In the genomic region with DNA sequence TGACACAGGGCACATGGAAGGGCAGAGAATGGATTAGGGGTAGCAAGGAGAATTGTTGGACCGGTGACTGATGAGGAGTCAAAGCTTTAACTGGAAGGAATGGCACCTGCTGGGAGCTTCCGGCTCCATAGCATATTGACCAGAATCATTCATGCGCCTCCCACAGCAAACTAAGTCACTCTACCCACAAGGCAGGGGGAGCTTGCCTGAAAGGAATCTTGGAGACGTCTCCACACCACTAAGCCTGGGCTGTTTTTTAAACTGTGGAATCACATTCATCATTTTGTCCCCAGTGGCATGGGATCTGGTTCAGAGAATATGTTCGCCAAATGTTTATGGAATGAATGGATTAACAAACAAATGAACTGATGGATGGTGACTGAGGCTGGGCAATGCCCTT, we compare ENCODE assay signal across 15 cellular contexts. TPM values are rescaled to one million over a fixed set of nuclear protein-coding genes. Genes with fewer than 3 reads are reported as not detected.
A peak's percentile ranks its signal among the peaks of the same experiment; 100 is the strongest.
DNase-seq lines count a peak whose midpoint lies in the region; ATAC-seq and TF ChIP-seq lines count a peak whose summit lies in the region.
"Had no signal": no experiment of that assay in that cellular context is flagged by ENCODE, and none has a peak within 500 bp of the region (broad histone marks: within the 10 kb centered on the region; RNA-seq: fewer than 3 reads in every experiment).

No MANE protein-coding gene starts in this region.

- H3K4ac ChIP-seq in mesenchymal stem cell (ENCODE audit: low read depth in 1 of 2, low read length in 2 of 2): no peak overlapping the region

- H3K27me3 ChIP-seq in GM23338 (ENCODE audit: insufficient read depth) (no peaks in the 10 kb centered on the region), ascending aorta (no peaks in the 10 kb centered on the region), mesenchymal stem cell (ENCODE audit: control insufficient read depth in 1 of 2, insufficient read depth in 1 of 2, low read length in 2 of 2) (no peaks in the 10 kb centered on the region), vagina (no peaks in the 10 kb centered on the region)
- peaks cover 9% of the 10 kb centered on the region for H3K27me3 ChIP-seq in CD4-positive, alpha-beta T cell (ENCODE audit: control insufficient read depth, insufficient read depth, low read length)

- no peak for ATAC-seq in GM23338
- ATAC-seq in GM18907 (IDR thresholded peaks at IDR 0.05; ENCODE audit: unreplicated experiment): no peak
- no peak for ATAC-seq in GM21576 (IDR thresholded peaks at IDR 0.05; ENCODE audit: unreplicated experiment)
- no peak for ATAC-seq in CD4-positive, alpha-beta T cell (ENCODE audit: poor library complexity)
- ATAC-seq: GM12878, Panc1 had no signal

- no peak overlapping the region for H3K14ac ChIP-seq in mesenchymal stem cell (ENCODE audit: low read length in 2 of 2)

- TF ChIP-seq POLR2A in vagina (IDR thresholded peaks at IDR 0.05): no peak

- no peak overlapping the region for H2BK12ac ChIP-seq in mesenchymal stem cell (ENCODE audit: low read length in 2 of 2)

- no peaks in the 10 kb centered on the region for H3K79me2 ChIP-seq in GM23338 (replicated peaks; ENCODE audit: insufficient read depth)

- POLR2A ChIA-PET in CD4-positive, alpha-beta T cell (lab: Charles Lee): no interaction called here

- H4K8ac ChIP-seq in mesenchymal stem cell (ENCODE audit: low read length): no peak overlapping the region

- no peaks in the 10 kb centered on the region for H3F3A ChIP-seq in GM23338 (replicated peaks; ENCODE audit: low read depth)

- peaks cover 7% of the 10 kb centered on the region; the same call in 1 of the 2 replicates for H3K9me2 ChIP-seq in GM23338 (ENCODE audit: insufficient read depth)
- H3K9me2 ChIP-seq: SK-N-SH had no signal

- no peak overlapping the region for H3K27ac Mint-ChIP-seq in GM23338
- H3K27ac Mint-ChIP-seq in CD4-positive, alpha-beta T cell: no peak overlapping the region
- H3K27ac Mint-ChIP-seq: IgD-negative memory B cell had no signal

- peaks cover 15% of the 10 kb centered on the region for H3K27me3 Mint-ChIP-seq in GM23338 (ENCODE audit: insufficient read depth, low read depth, poor library complexity)
- H3K27me3 Mint-ChIP-seq in CD4-positive, alpha-beta T cell: peaks cover 45% of the 10 kb centered on the region

- WGBS in mesenchymal stem cell: 98% methylated on average over 5 of the region's 5 CpGs

- TF ChIP-seq CTCF in GM23338 (conservative IDR thresholded peaks at IDR 0.05; ENCODE audit: low read depth in 2 of 2): no peak
- no peak for TF ChIP-seq CTCF in ascending aorta (IDR thresholded peaks at IDR 0.05)
- no peak for TF ChIP-seq CTCF in vagina (IDR thresholded peaks at IDR 0.05)
- TF ChIP-seq CTCF in CD4-positive, alpha-beta T cell (IDR thresholded peaks at IDR 0.05): no peak

- no peak for DNase-seq in GM23338 (ENCODE audit: low spot score)
- DNase-seq in ascending aorta (ENCODE audit: low spot score in 2 of 2): peak in 1 of 2 donors; percentile 18
- no peak for DNase-seq in mesenchymal stem cell
- no peak for DNase-seq in vagina (ENCODE audit: extremely low spot score in 2 of 2)
- DNase-seq in CD4-positive, alpha-beta T cell: no peak
- DNase-seq: NCI-H2029, NCI-H510A, NCI-H82, Right ventricle myocardium superior, SK-N-SH had no signal

- H2AK5ac ChIP-seq in mesenchymal stem cell (ENCODE audit: low read length, severe bottlenecking): peak overlapping the region; percentile 58

- intact Hi-C loops in ascending aorta (cut with DNase I) (loop anchor here (5.0 kb wide), 2 partner anchors 48 to 137 kb away; no protein-coding TSS in a partner anchor), vagina (cut with DNase I) (no loop called here)
- intact Hi-C loops in CD4-positive, alpha-beta T cell (cut with DNase I, micrococcal nuclease): no loop called here

- CTCF ChIA-PET in CD4-positive, alpha-beta T cell (lab: Charles Lee): no interaction called here

- no peak overlapping the region for H3K9ac ChIP-seq in mesenchymal stem cell (ENCODE audit: low read length)
- H3K9ac ChIP-seq: SK-N-SH had no signal

- H3K18ac ChIP-seq in mesenchymal stem cell (ENCODE audit: low read depth in 1 of 2, low read length in 2 of 2): no peak overlapping the region

- H3K4me1 Mint-ChIP-seq in GM23338: peaks cover 11% of the 10 kb centered on the region
- H3K4me1 Mint-ChIP-seq in CD4-positive, alpha-beta T cell (ENCODE audit: low read depth): no peaks in the 10 kb centered on the region

- H3K4me3 ChIP-seq in GM23338 (no peak overlapping the region), ascending aorta (no peak overlapping the region), mesenchymal stem cell (ENCODE audit: insufficient read depth in 1 of 2, low read depth in 1 of 2, low read length in 2 of 2) (no peak overlapping the region), vagina (no peak overlapping the region)
- H3K4me3 ChIP-seq: GM12878 had no signal

- no peak overlapping the region for H3K4me2 ChIP-seq in GM23338
- no peak overlapping the region for H3K4me2 ChIP-seq in mesenchymal stem cell (ENCODE audit: low read length, poor library complexity, severe bottlenecking)
- H3K4me2 ChIP-seq: SK-N-SH had no signal

- H2BK15ac ChIP-seq in mesenchymal stem cell (ENCODE audit: low read depth, poor library complexity, severe bottlenecking): no peak overlapping the region

- 0 out of 3 replicates have a peak, but pooled peaks cover 2% of the 10 kb centered on the region for H3K9me3 Mint-ChIP-seq in GM23338
- no peaks in the 10 kb centered on the region for H3K9me3 Mint-ChIP-seq in CD4-positive, alpha-beta T cell

- H3K4me1 ChIP-seq in GM23338 (ENCODE audit: insufficient read depth) (peaks cover 4% of the 10 kb centered on the region; the same call in 1 of the 2 replicates), ascending aorta (peaks cover 15 to 43% of the 10 kb centered on the region in 2 donors), mesenchymal stem cell (ENCODE audit: control insufficient read depth, insufficient read depth, low read depth, low read length) (peaks cover 47% of the 10 kb centered on the region), vagina (peaks cover 49% of the 10 kb centered on the region)

- no peak overlapping the region for H4K91ac ChIP-seq in mesenchymal stem cell (ENCODE audit: low read length)

- H3K23ac ChIP-seq in mesenchymal stem cell (ENCODE audit: low read length in 2 of 2): no peak overlapping the region

- H2AFZ ChIP-seq in GM23338 (peak overlapping the region; percentile 6; the same call in 1 of the 2 replicates), mesenchymal stem cell (ENCODE audit: low read depth, low read length) (no peak overlapping the region)

- H3K36me3 Mint-ChIP-seq in GM23338 (ENCODE audit: low read depth): no peaks in the 10 kb centered on the region
- no peaks in the 10 kb centered on the region for H3K36me3 Mint-ChIP-seq in CD4-positive, alpha-beta T cell (ENCODE audit: low read depth)
- H3K36me3 Mint-ChIP-seq: IgD-negative memory B cell had no signal

- no peak overlapping the region for H2BK120ac ChIP-seq in mesenchymal stem cell (ENCODE audit: low read depth, low read length)

- no peaks in the 10 kb centered on the region for H3K9me3 ChIP-seq in ascending aorta
- peaks cover 3% of the 10 kb centered on the region for H3K9me3 ChIP-seq in mesenchymal stem cell (ENCODE audit: control insufficient read depth, low read length)
- no peaks in the 10 kb centered on the region for H3K9me3 ChIP-seq in vagina
- H3K9me3 ChIP-seq in CD4-positive, alpha-beta T cell (ENCODE audit: control insufficient read depth, low read length): no peaks in the 10 kb centered on the region
- H3K9me3 ChIP-seq: SK-N-SH had no signal

- H3K4me3 Mint-ChIP-seq in GM23338: no peak overlapping the region
- H3K4me3 Mint-ChIP-seq in CD4-positive, alpha-beta T cell: no peak overlapping the region
- H3K4me3 Mint-ChIP-seq: IgD-negative memory B cell had no signal

- peak overlapping the region; percentile 20 for H2BK5ac ChIP-seq in mesenchymal stem cell (ENCODE audit: low read depth, low read length, poor library complexity, severe bottlenecking)

- H4K20me1 ChIP-seq in GM23338 (replicated peaks; ENCODE audit: insufficient read depth): no peaks in the 10 kb centered on the region

- H3K27ac ChIP-seq in GM23338 (ENCODE audit: low read depth): no peak overlapping the region
- H3K27ac ChIP-seq in ascending aorta: peak overlapping the region; percentile 44 to 93
- H3K27ac ChIP-seq in mesenchymal stem cell (ENCODE audit: low read length, poor library complexity, severe bottlenecking): peak overlapping the region; percentile 96
- H3K27ac ChIP-seq in vagina: peak overlapping the region; percentile 82
- H3K27ac ChIP-seq in CD4-positive, alpha-beta T cell (ENCODE audit: low read depth, low read length): no peak overlapping the region

- no peaks in the 10 kb centered on the region for H3K79me1 ChIP-seq in mesenchymal stem cell (replicated peaks; ENCODE audit: low read length, poor library complexity, severe bottlenecking)

- H3K36me3 ChIP-seq in GM23338 (ENCODE audit: insufficient read depth) (no peaks in the 10 kb centered on the region), ascending aorta (no peaks in the 10 kb centered on the region), mesenchymal stem cell (ENCODE audit: control insufficient read depth in 1 of 2, insufficient read depth in 2 of 2, low read depth in 1 of 2, low read length in 2 of 2) (no peaks in the 10 kb centered on the region), vagina (no peaks in the 10 kb centered on the region)

TF ChIP-seq in GM23338, 12 proteins besides CTCF, POLR2A, EP300 and RAD21:
- TF ChIP-seq JUNB (IDR thresholded peaks at IDR 0.05; ENCODE audit: unreplicated experiment) (no peak), STAT1 (IDR thresholded peaks at IDR 0.05; ENCODE audit: unreplicated experiment) (no peak)
TF ChIP-seq in GM23338: peak in this region for 0.

RNA-seq across cellular contexts. Expression of a gene that starts 57.0 kb away (rescaled TPM):
- 0.03 TPM in 1 of 2 replicates, not detected in the other for total RNA-seq in GM23338 (2014; rRNA removed; shearing (Covaris generic))
- polyA plus RNA-seq in GM23338 (2016; fragmentation: Nextera tagmentation; extraction: Ambion mirVana): 0.14 and 0.40 TPM in 2 replicates
- total RNA-seq in ascending aorta (136 TPM), vagina (15.5 TPM)
- polyA plus RNA-seq in mesenchymal stem cell (2013, experiment 1 of 2): 146 TPM
- polyA plus RNA-seq in mesenchymal stem cell (2013, experiment 2 of 2): 150 TPM
- under 1 TPM; 0.08 to 0.20 TPM for total RNA-seq in CD4-positive, alpha-beta T cell
- polyA plus RNA-seq: IgD-negative memory B cell had no signal

Comparison
In these comparisons a context has a peak if more than half of its experiments do, and no peak if none do; other contexts are left out.
1. H3K27ac ChIP-seq: peak in ascending aorta (2 of 2), mesenchymal stem cell (single experiment) and vagina (single experiment); none in GM23338 (single experiment) and CD4-positive, alpha-beta T cell (single experiment).
2. RNA of a gene that starts 57.0 kb away (total RNA-seq): 136 TPM in ascending aorta (single experiment) and 15.5 TPM in vagina (single experiment); 0.08 to 0.20 TPM in CD4-positive, alpha-beta T cell and 0.03 TPM in GM23338; every median in the first group is over 10 times any median in the second.